8 cellular contexts compared by ENCODE assay signal in the genomic region with DNA sequence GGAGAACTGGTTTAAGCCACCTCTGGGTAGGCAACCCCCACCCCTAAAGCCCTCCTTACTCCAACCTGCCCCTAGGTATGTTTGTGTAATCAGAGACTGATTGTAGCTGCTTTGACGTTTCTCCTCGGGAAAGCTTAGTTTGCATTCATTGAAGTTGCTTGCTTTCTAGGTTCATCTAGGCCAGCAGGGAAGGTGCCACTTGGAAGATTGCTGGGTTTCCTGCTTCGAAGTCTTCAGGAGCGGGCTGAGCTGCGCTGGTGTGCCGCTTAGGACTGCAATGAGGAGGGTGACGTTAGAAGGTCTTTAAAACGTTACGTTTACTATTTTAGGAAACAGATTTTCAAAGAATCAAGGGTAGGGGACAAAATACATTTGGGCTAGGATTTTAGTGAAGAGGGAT.
DNase-seq lines count a peak whose midpoint lies in the region; ATAC-seq and TF ChIP-seq lines count a peak whose summit lies in the region.

No MANE protein-coding gene starts in this region.

- H3K4me3 Mint-ChIP-seq in CD8-positive, alpha-beta T cell = peak overlapping the region; percentile 94
- peak overlapping the region; percentile 99 for H3K4me3 Mint-ChIP-seq in natural killer cell

- peaks cover 64% of the 10 kb centered on the region for H3K27me3 Mint-ChIP-seq in CD8-positive, alpha-beta T cell (ENCODE audit: low read depth)
- H3K27me3 Mint-ChIP-seq in natural killer cell (ENCODE audit: low read depth in 2 of 2) = peaks cover 53 to 66% of the 10 kb centered on the region in 2 donors

- H3K36me3 ChIP-seq in CD8-positive, alpha-beta T cell (ENCODE audit: insufficient read depth, low read length) = no peaks in the 10 kb centered on the region
- no peaks in the 10 kb centered on the region for H3K36me3 ChIP-seq in KMS-11 (ENCODE audit: insufficient read depth)

- peak overlapping the region; percentile 98 for H3K9ac ChIP-seq in KMS-11

- peaks cover 27% of the 10 kb centered on the region for H3K4me1 Mint-ChIP-seq in CD8-positive, alpha-beta T cell (ENCODE audit: low read depth)
- H3K4me1 Mint-ChIP-seq in natural killer cell = peaks cover 33% of the 10 kb centered on the region in 2 donors

- peaks cover 32% of the 10 kb centered on the region for H3K4me1 ChIP-seq in CD8-positive, alpha-beta T cell (ENCODE audit: insufficient read depth, low read length)
- H3K4me1 ChIP-seq in KMS-11 (ENCODE audit: low read depth, poor library complexity, severe bottlenecking) = peaks cover 6% of the 10 kb centered on the region

- DNase-seq in CD8-positive, alpha-beta T cell = no peak
- DNase-seq in choroid plexus epithelial cell (ENCODE audit: low read depth) (peak; percentile 9), natural killer cell (no peak), NCI-H82 treated with DMSO at 0.1 percent for 48 hours (lab: John Stamatoyannopoulos, UW; ENCODE audit: unreplicated experiment) (no peak), sciatic nerve (ENCODE audit: low spot score) (no peak), activated gamma-delta T cell (lab: John Stamatoyannopoulos, UW) (no peak), SHP77 (lab: John Stamatoyannopoulos, UW) (no peak)

- H3K27me3 ChIP-seq in CD8-positive, alpha-beta T cell (ENCODE audit: insufficient read depth, low read length) = peaks cover 35% of the 10 kb centered on the region
- no peaks in the 10 kb centered on the region for H3K27me3 ChIP-seq in KMS-11 (ENCODE audit: insufficient read depth, low read depth)

- peaks cover 59% of the 10 kb centered on the region for H3K79me2 ChIP-seq in KMS-11 (ENCODE audit: insufficient read depth, low read depth)

- ATAC-seq in CD8-positive, alpha-beta T cell = no peak
- ATAC-seq in natural killer cell = no peak
- no peak for ATAC-seq in sciatic nerve

- H4K20me1 ChIP-seq in KMS-11 (ENCODE audit: insufficient read depth) = no peaks in the 10 kb centered on the region

- TF ChIP-seq CTCF in CD8-positive, alpha-beta T cell (IDR thresholded peaks at IDR 0.05) = no peak
- no peak for TF ChIP-seq CTCF in KMS-11 (conservative IDR thresholded peaks at IDR 0.05; ENCODE audit: low read depth, low read length)
- no peak for TF ChIP-seq CTCF in choroid plexus epithelial cell (conservative IDR thresholded peaks at IDR 0.05; ENCODE audit: low read depth, low read length)
- no peak for TF ChIP-seq CTCF in natural killer cell (IDR thresholded peaks at IDR 0.05)

- no peak overlapping the region for H3K27ac ChIP-seq in CD8-positive, alpha-beta T cell (ENCODE audit: low read depth, low read length)
- peak overlapping the region; percentile 99 for H3K27ac ChIP-seq in KMS-11

- no peaks in the 10 kb centered on the region for H3K9me3 ChIP-seq in CD8-positive, alpha-beta T cell (ENCODE audit: low read length)

- peaks cover 5% of the 10 kb centered on the region for H3K36me3 Mint-ChIP-seq in CD8-positive, alpha-beta T cell
- no peaks in the 10 kb centered on the region for H3K36me3 Mint-ChIP-seq in natural killer cell

- no peaks in the 10 kb centered on the region for H3K9me3 Mint-ChIP-seq in CD8-positive, alpha-beta T cell
- no peaks in the 10 kb centered on the region for H3K9me3 Mint-ChIP-seq in natural killer cell

- no peak overlapping the region for H2AFZ ChIP-seq in KMS-11 (ENCODE audit: low read depth)

- CTCF ChIA-PET in CD8-positive, alpha-beta T cell (lab: Charles Lee) = interaction anchor here (0.9 to 3.0 kb wide), 5 partner anchors 9 to 230 kb away, joined by 3 to 16 read pairs (median 5); a partner anchor contains a TSS

- peak overlapping the region; percentile 70 for H3K4me3 ChIP-seq in CD8-positive, alpha-beta T cell (ENCODE audit: low read depth, low read length)
- H3K4me3 ChIP-seq in KMS-11 (IDR thresholded peaks at IDR 0.05; ENCODE audit: insufficient read depth, low read depth, low read length) (no peak overlapping the region), choroid plexus epithelial cell (ENCODE audit: low read depth, low read length) (peak overlapping the region; percentile 1)

- H3K27ac Mint-ChIP-seq in CD8-positive, alpha-beta T cell = no peak overlapping the region
- H3K27ac Mint-ChIP-seq in natural killer cell = peak overlapping the region; percentile 50 to 59

- intact Hi-C loops in CD8-positive, alpha-beta T cell (cut with DNase I, micrococcal nuclease) = loop anchor here (2.0 to 10.0 kb wide), 14 partner anchors 89 to 1131 kb away; a partner anchor contains a TSS
- intact Hi-C loops in natural killer cell (cut with micrococcal nuclease) = loop anchor here (2.0 to 10.0 kb wide), 4 partner anchors 105 to 531 kb away; no protein-coding TSS in a partner anchor
- intact Hi-C loops in sciatic nerve (cut with DNase I) = no loop called here

- peak overlapping the region; percentile 66 for H3K4me2 ChIP-seq in KMS-11

- POLR2A ChIA-PET in CD8-positive, alpha-beta T cell (lab: Charles Lee) = interaction anchor here (0.6 to 2.7 kb wide), 9 partner anchors 9 to 170 kb away, joined by 3 to 14 read pairs (median 3); no protein-coding TSS in a partner anchor
